16 cellular contexts compared by ENCODE assay signal in the genomic region with DNA sequence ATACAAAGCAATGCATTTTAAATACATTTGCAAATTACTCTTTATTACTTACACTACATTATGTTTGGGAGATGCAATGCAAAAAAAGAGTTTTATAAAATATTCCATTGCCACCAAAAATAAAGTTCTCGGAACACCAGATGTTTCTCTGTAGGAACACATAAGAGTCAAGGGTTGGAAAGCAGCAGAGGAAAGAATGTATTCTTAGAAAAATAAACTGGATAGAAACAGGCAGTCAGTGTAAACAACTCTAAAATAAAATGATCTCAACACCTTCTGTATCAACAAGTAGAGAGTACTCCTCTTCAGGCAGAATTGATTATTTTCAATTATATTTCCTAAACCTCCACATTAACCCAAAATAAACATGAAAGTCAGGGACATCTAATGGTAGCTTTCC. TPM values are rescaled to one million over a fixed set of nuclear protein-coding genes. Genes with fewer than 3 reads are reported as not detected.
DNase-seq lines count a peak whose midpoint lies in the region; ATAC-seq and TF ChIP-seq lines count a peak whose summit lies in the region.
"Had no signal": no experiment of that assay in that cellular context is flagged by ENCODE, and none has a peak within 500 bp of the region (broad histone marks: within the 10 kb centered on the region; RNA-seq: fewer than 3 reads in every experiment).

No MANE protein-coding gene starts in this region.

- intact Hi-C loops in left ventricle myocardium inferior (cut with micrococcal nuclease) (no loop called here), cardiac septum (cut with DNase I) (no loop called here), tibial artery (cut with DNase I; ENCODE audit: low total_unique reads) (no loop called here)

- peak overlapping the region; percentile 13 for H3K27ac Mint-ChIP-seq in progenitor cell of endocrine pancreas
- H3K27ac Mint-ChIP-seq: CD4-positive, alpha-beta T cell had no signal

- H3K4me3 ChIP-seq in left ventricle myocardium inferior (no peak overlapping the region), fibroblast of villous mesenchyme (ENCODE audit: low read depth, low read length) (no peak overlapping the region), tibial artery (no peak overlapping the region)
- H3K4me3 ChIP-seq: BLaER1 treated with 17β-estradiol and CSF1 and Interleukin-3, amounts not matched to agents 10 nM and 100 nM; GM12878; GM23248 had no signal

- no peaks in the 10 kb centered on the region for H3K4me1 Mint-ChIP-seq in progenitor cell of endocrine pancreas (ENCODE audit: low read depth)

- no peaks in the 10 kb centered on the region for H3K36me3 ChIP-seq in left ventricle myocardium inferior
- H3K36me3 ChIP-seq in tibial artery: no peaks in the 10 kb centered on the region

- H3K4me1 ChIP-seq in left ventricle myocardium inferior: peaks cover 89% of the 10 kb centered on the region
- H3K4me1 ChIP-seq in tibial artery: peaks cover 0 to 90% (median 49%) of the 10 kb centered on the region in 4 donors

- H3K36me3 Mint-ChIP-seq in progenitor cell of endocrine pancreas (ENCODE audit: insufficient read depth): no peaks in the 10 kb centered on the region

- no peaks in the 10 kb centered on the region for H3K27me3 Mint-ChIP-seq in progenitor cell of endocrine pancreas

- peak overlapping the region; percentile 31 for H3K27ac ChIP-seq in left ventricle myocardium inferior (replicated peaks)
- H3K27ac ChIP-seq in tibial artery: peak overlapping the region; percentile 42 to 75
- H3K27ac ChIP-seq: 22Rv1; BLaER1 treated with 17β-estradiol and CSF1 and Interleukin-3, amounts not matched to agents 10 nM and 100 nM; GM23248 had no signal

- no peak for ATAC-seq in HG03025 (IDR thresholded peaks at IDR 0.05; ENCODE audit: low FRiP score, unreplicated experiment)
- ATAC-seq: GM12878, HCT116 had no signal

- H3K27me3 ChIP-seq in left ventricle myocardium inferior (ENCODE audit: low read depth): no peaks in the 10 kb centered on the region
- H3K27me3 ChIP-seq in tibial artery: no peaks in the 10 kb centered on the region
- H3K27me3 ChIP-seq: BLaER1 treated with 17β-estradiol and CSF1 and Interleukin-3, amounts not matched to agents 10 nM and 100 nM had no signal

- TF ChIP-seq CTCF in left ventricle myocardium inferior (IDR thresholded peaks at IDR 0.05; ENCODE audit: borderline replicate concordance) (no peak), fibroblast of villous mesenchyme (IDR thresholded peaks at IDR 0.05; ENCODE audit: insufficient read depth, low read depth, low read length) (no peak), progenitor cell of endocrine pancreas (IDR thresholded peaks at IDR 0.05; ENCODE audit: unreplicated experiment) (no peak), tibial artery (IDR thresholded peaks at IDR 0.05) (no peak)

- H3K9me3 ChIP-seq in left ventricle myocardium inferior (replicated peaks): no peaks in the 10 kb centered on the region
- H3K9me3 ChIP-seq in tibial artery: no peaks in the 10 kb centered on the region

- no peak overlapping the region for H3K4me3 Mint-ChIP-seq in progenitor cell of endocrine pancreas (ENCODE audit: low read depth)
- H3K4me3 Mint-ChIP-seq: CD4-positive, alpha-beta T cell had no signal

- no peak for DNase-seq in left ventricle myocardium inferior
- DNase-seq in cardiac septum (ENCODE audit: low spot score): no peak
- peak; percentile 61 for DNase-seq in fibroblast of villous mesenchyme (ENCODE audit: low read depth)
- DNase-seq in progenitor cell of endocrine pancreas (ENCODE audit: low spot score, unreplicated experiment): no peak
- DNase-seq in tibial artery: no peak
- no peak for DNase-seq in hepatic stellate cell (ENCODE audit: low spot score)
- no peak for DNase-seq in activated CD4-positive, CD25-positive, alpha-beta regulatory T cell treated with anti-CD3 and anti-CD28 coated beads, Interleukin-2, amount 50 U/mL, for 72 hours
- DNase-seq: Calu3; CD4-positive, alpha-beta T cell; DMS 273 treated with DMSO at 0.1 percent for 48 hours; GM23248 had no signal

- no peaks in the 10 kb centered on the region for H3K9me3 Mint-ChIP-seq in progenitor cell of endocrine pancreas (ENCODE audit: low read depth)
- H3K9me3 Mint-ChIP-seq: CD4-positive, alpha-beta T cell had no signal

RNA-seq across cellular contexts. Expression of a gene that starts 28.1 kb away (rescaled TPM):
- total RNA-seq in left ventricle myocardium inferior (85.7 TPM), cardiac septum (145 TPM), fibroblast of villous mesenchyme (49.2 and 53.8 TPM in 2 replicates), progenitor cell of endocrine pancreas (44.4 and 44.5 TPM in 2 replicates)
